Comparison of ENCODE assay signal across 19 cellular contexts in the genomic region with DNA sequence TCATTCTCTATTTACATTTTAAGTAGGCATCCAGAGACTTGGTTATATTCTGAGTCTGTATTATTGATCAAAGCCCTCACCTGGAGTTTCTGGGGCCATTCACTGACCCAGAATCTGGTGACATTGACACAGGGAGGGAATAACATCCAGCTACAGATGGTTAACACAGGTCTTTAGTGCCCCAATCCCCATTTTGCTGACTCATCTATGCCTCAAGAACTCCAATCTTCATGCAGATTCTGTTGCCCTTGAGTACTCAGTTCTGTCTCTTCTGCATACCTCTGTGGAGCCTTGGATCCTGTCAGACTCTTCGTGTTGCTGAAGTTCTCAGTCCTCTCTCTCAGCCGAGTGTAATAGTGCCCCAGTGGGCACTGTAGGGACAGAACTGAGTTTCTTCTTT.
A peak's percentile ranks its signal among the peaks of the same experiment; 100 is the strongest.
DNase-seq lines count a peak whose midpoint lies in the region; ATAC-seq, FAIRE-seq and TF ChIP-seq lines count a peak whose summit lies in the region.
"Had no signal": no experiment of that assay in that cellular context is flagged by ENCODE, and none has a peak within 500 bp of the region (broad histone marks: within the 10 kb centered on the region; RNA-seq: fewer than 3 reads in every experiment).

No MANE protein-coding gene starts in this region.

- no peaks in the 10 kb centered on the region for H3K4me1 ChIP-seq in A549
- H3K4me1 ChIP-seq in GM12878 (ENCODE audit: control insufficient read depth, insufficient read depth, low read length): no peaks in the 10 kb centered on the region
- no peaks in the 10 kb centered on the region for H3K4me1 ChIP-seq in mesendoderm (ENCODE audit: control insufficient read depth, low read depth, low read length)
- no peaks in the 10 kb centered on the region for H3K4me1 ChIP-seq in small intestine (ENCODE audit: control insufficient read depth in 2 of 2, insufficient read depth in 1 of 2, low read depth in 1 of 2, low read length in 1 of 2)
- H3K4me1 ChIP-seq: Caco-2 had no signal

- no peak overlapping the region for H3K18ac ChIP-seq in mesendoderm (ENCODE audit: low read length)

- H3K27me3 ChIP-seq in GM12878 (replicated peaks in 1 of 2; ENCODE audit: control insufficient read depth in 2 of 2, insufficient read depth in 2 of 2, low read length in 1 of 2) (no peaks in the 10 kb centered on the region), mesendoderm (ENCODE audit: insufficient read depth, low read length, poor library complexity) (no peaks in the 10 kb centered on the region), small intestine (ENCODE audit: control insufficient read depth in 2 of 2, insufficient read depth in 2 of 2, low read length in 2 of 2) (no peaks in the 10 kb centered on the region)
- H3K27me3 ChIP-seq: BLaER1 had no signal

- ATAC-seq in A549: no peak
- peak; percentile 50 for ATAC-seq in GM12878
- no peak for ATAC-seq in GM21423 (IDR thresholded peaks at IDR 0.05; ENCODE audit: unreplicated experiment)
- ATAC-seq: CD8-positive, alpha-beta T cell; HCT116 had no signal

- H3K79me2 ChIP-seq in GM12878 (ENCODE audit: control insufficient read depth, insufficient read depth, low read length) (no peaks in the 10 kb centered on the region), mesendoderm (ENCODE audit: control insufficient read depth, insufficient read depth, low read length) (no peaks in the 10 kb centered on the region)

- TF ChIP-seq EP300 in A549 (IDR thresholded peaks at IDR 0.05): no peak
- TF ChIP-seq EP300 in GM12878 (IDR thresholded peaks at IDR 0.05; ENCODE audit: borderline replicate concordance in 1 of 2, control insufficient read depth in 1 of 2, low read depth in 2 of 2, low read length in 2 of 2): no peak

- H3K27ac ChIP-seq in A549 (no peak overlapping the region), GM12878 (ENCODE audit: control insufficient read depth, insufficient read depth) (no peak overlapping the region), mesendoderm (ENCODE audit: low read depth, low read length) (no peak overlapping the region), small intestine (ENCODE audit: low read depth in 1 of 2, low read length in 1 of 2) (no peak overlapping the region)
- H3K27ac ChIP-seq: BLaER1, C4-2B had no signal

- no peak overlapping the region for H2AK5ac ChIP-seq in mesendoderm (ENCODE audit: low read length)

- RAD21 ChIA-PET in GM12878 (lab: Charles Lee; ENCODE audit: unreplicated experiment): interaction anchor here (0.6 to 1.5 kb wide), 5 partner anchors 14 to 67 kb away, joined by 3 to 4 read pairs (median 3); no protein-coding TSS in a partner anchor

- 4% methylated on average over 2 of the region's 2 CpGs for WGBS in A549 (ENCODE audit: missing lambda C conversion rate)
- WGBS in GM12878 (ENCODE audit: insufficient coverage, insufficient replicate concordance, low lambda C conversion rate, missing lambda C conversion rate): 0% methylated on average over 2 of the region's 2 CpGs
- WGBS in mesendoderm (ENCODE audit: extremely low coverage, insufficient coverage, low lambda C conversion rate): no CpG with 5 or more reads among the region's 2 CpGs
- WGBS in small intestine, 3 donors: 82 to 85% (median 84%) methylated on average over 2 of the region's 2 CpGs

- H3K36me3 ChIP-seq in GM12878 (ENCODE audit: control insufficient read depth in 2 of 2, insufficient read depth in 2 of 2, low read length in 1 of 2) (no peaks in the 10 kb centered on the region), mesendoderm (ENCODE audit: control insufficient read depth, insufficient read depth, low read length) (no peaks in the 10 kb centered on the region), small intestine (ENCODE audit: control insufficient read depth in 2 of 2, insufficient read depth in 2 of 2, low read length in 2 of 2) (no peaks in the 10 kb centered on the region)
- H3K36me3 ChIP-seq: BLaER1 had no signal

- no peak for TF ChIP-seq POLR2A in A549 (IDR thresholded peaks at IDR 0.05; ENCODE audit: low read length)
- TF ChIP-seq POLR2A in GM12892 (IDR thresholded peaks at IDR 0.05; ENCODE audit: low read depth, low read length): no peak
- no peak for TF ChIP-seq POLR2A in GM12878 (IDR thresholded peaks at IDR 0.05; ENCODE audit: low read depth, low read length)

- H3K4me2 ChIP-seq in A549 (no peak overlapping the region), GM12878 (ENCODE audit: control insufficient read depth, insufficient read depth) (no peak overlapping the region), mesendoderm (ENCODE audit: low read length) (no peak overlapping the region)

- TF ChIP-seq RAD21 in A549 (conservative IDR thresholded peaks at IDR 0.05 in 1 of 2, IDR thresholded peaks at IDR 0.05 in 1 of 2): no peak
- TF ChIP-seq RAD21 in GM12878 (IDR thresholded peaks at IDR 0.05; ENCODE audit: insufficient read depth, low read depth, low read length): no peak

- H2BK120ac ChIP-seq in mesendoderm (ENCODE audit: low read depth, low read length): no peak overlapping the region

- no peak overlapping the region for H2AFZ ChIP-seq in GM12878 (ENCODE audit: control insufficient read depth, low read depth, low read length)

- H3K9ac ChIP-seq in GM12878 (ENCODE audit: control insufficient read depth, insufficient read depth, low read length) (no peak overlapping the region), mesendoderm (ENCODE audit: low read length) (no peak overlapping the region)
- H3K9ac ChIP-seq: BLaER1 had no signal

- H3K23ac ChIP-seq in mesendoderm (ENCODE audit: low read length): no peak overlapping the region

- CTCF ChIA-PET in A549 (lab: Yijun Ruan, JAX) (no interaction called here), GM12878 (lab: Yijun Ruan, JAX) (interaction anchor here (0.8 to 1.3 kb wide), 2 partner anchors 37 to 119 kb away, joined by 3 to 5 read pairs; no protein-coding TSS in a partner anchor)

- FAIRE-seq in A549 (lab: Jason Lieb, UNC) (no peak), GM12892 (lab: Jason Lieb, UNC) (peak; percentile 17), GM12878 (lab: Jason Lieb, UNC) (no peak), small intestine (lab: Jason Lieb, UNC) (no peak)

- TF ChIP-seq CTCF in A549 (IDR thresholded peaks at IDR 0.05) (no peak), GM12878 (IDR thresholded peaks at IDR 0.05 in 2 of 3, conservative IDR thresholded peaks at IDR 0.05 in 1 of 3; ENCODE audit: control insufficient read depth in 2 of 3, extremely low read depth in 1 of 3, insufficient read depth in 1 of 3, low read depth in 3 of 3, low read length in 3 of 3) (no peak)

- H4K8ac ChIP-seq in mesendoderm (ENCODE audit: low read depth, low read length): no peak overlapping the region

- H3K4ac ChIP-seq in mesendoderm (ENCODE audit: low read depth, low read length): no peak overlapping the region

- no peaks in the 10 kb centered on the region for H3K79me1 ChIP-seq in mesendoderm (ENCODE audit: low read length)

- intact Hi-C loops in GM12878 (cut with micrococcal nuclease; ENCODE audit: unreplicated experiment): no loop called here

- no peak overlapping the region for H4K5ac ChIP-seq in mesendoderm (ENCODE audit: low read length)

- no peak overlapping the region for H2BK5ac ChIP-seq in mesendoderm (ENCODE audit: low read length)

- DNase-seq in A549 (ENCODE audit: low read depth in 1 of 2, low spot score in 1 of 2) (no peak), GM12892 (ENCODE audit: insufficient read length) (no peak), GM12878 (ENCODE audit: low read depth, low spot score) (no peak), mesendoderm (peak; percentile 10), small intestine (no peak), GM19238 (ENCODE audit: insufficient read length, low spot score) (no peak), NCI-H1436 (lab: John Stamatoyannopoulos, UW) (no peak)
- DNase-seq: Caco-2; CD4-positive, CD25-positive, alpha-beta regulatory T cell; CD8-positive, alpha-beta T cell; DMS53; DMS79 treated with DMSO at 0.1 percent for 48 hours; GF-D8; GOT3; H7 had no signal

- no TSS peak for BruUV-seq in GM12878 (replicated peaks; lab: Mats Ljungman, UMichigan)

- in situ Hi-C loops in GM12878 (cut with MboI): no loop called here

- H3K4me3 ChIP-seq in A549 (no peak overlapping the region), GM12878 (no peak overlapping the region), mesendoderm (ENCODE audit: low read length) (no peak overlapping the region), small intestine (ENCODE audit: low read depth in 1 of 2, low read length in 2 of 2) (no peak overlapping the region)
- H3K4me3 ChIP-seq: BLaER1 had no signal

- POLR2A ChIA-PET in A549 (lab: Yijun Ruan, JAX): no interaction called here
- POLR2A ChIA-PET in GM12878 (lab: Charles Lee): no interaction called here

- no peaks in the 10 kb centered on the region for H4K20me1 ChIP-seq in GM12878 (ENCODE audit: control insufficient read depth, insufficient read depth)
- H4K20me1 ChIP-seq: BLaER1 had no signal

- no peak overlapping the region for H2BK15ac ChIP-seq in mesendoderm (replicated peaks; ENCODE audit: low read depth)

- SMC1A ChIA-PET in GM12878 (lab: Charles Lee; ENCODE audit: uncharacterized antibody, unreplicated experiment): interaction anchor here (0.8 to 2.4 kb wide), 9 partner anchors 12 to 207 kb away, joined by 3 to 13 read pairs (median 4); no protein-coding TSS in a partner anchor

- H3K9me3 ChIP-seq in A549 (no peaks in the 10 kb centered on the region), GM12878 (replicated peaks; ENCODE audit: control insufficient read depth, insufficient read depth, low read length) (no peaks in the 10 kb centered on the region; the same call in 2 of the 3 replicates), small intestine (ENCODE audit: control insufficient read depth, low read depth) (no peaks in the 10 kb centered on the region)
- H3K9me3 ChIP-seq: BLaER1, Caco-2 had no signal

- H3K56ac ChIP-seq in mesendoderm (ENCODE audit: low read length): no peak overlapping the region

TF ChIP-seq in A549, 52 proteins besides CTCF, POLR2A, EP300 and RAD21 (continues in another document):
- 0 out of 2 replicates have a peak, but pooled peaks have one; percentile 19 for TF ChIP-seq NFE2L2 (conservative IDR thresholded peaks at IDR 0.05; ENCODE audit: low read length)
- TF ChIP-seq MAZ (IDR thresholded peaks at IDR 0.05; ENCODE audit: borderline replicate concordance, low read depth, low read length): no peak
- TF ChIP-seq GATA3 (IDR thresholded peaks at IDR 0.05; ENCODE audit: borderline replicate concordance): no peak

TF ChIP-seq in GM12878, 131 proteins besides CTCF, POLR2A, EP300 and RAD21 (continues in another document):
- TF ChIP-seq, protein P1, sequence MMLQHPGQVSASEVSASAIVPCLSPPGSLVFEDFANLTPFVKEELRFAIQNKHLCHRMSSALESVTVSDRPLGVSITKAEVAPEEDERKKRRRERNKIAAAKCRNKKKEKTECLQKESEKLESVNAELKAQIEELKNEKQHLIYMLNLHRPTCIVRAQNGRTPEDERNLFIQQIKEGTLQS (IDR thresholded peaks at IDR 0.05; ENCODE audit: borderline replicate concordance, extremely low read depth, low read depth, low read length): no peak
- no peak for TF ChIP-seq JUND (IDR thresholded peaks at IDR 0.05; ENCODE audit: low read depth, low read length)
